Comparison of ENCODE assay signal across 8 cellular contexts in genomic region chr12:3199551-3200031, GRCh38.
DNase-seq lines count a peak whose midpoint lies in the region; ATAC-seq and TF ChIP-seq lines count a peak whose summit lies in the region.

No MANE protein-coding gene starts in this region.

- H4K12ac ChIP-seq in trophoblast cell (ENCODE audit: low read depth, low read length), result no peak overlapping the region

- no peak overlapping the region for H2BK120ac ChIP-seq in trophoblast cell (ENCODE audit: insufficient read depth, low read length, poor library complexity)

- no peak overlapping the region for H3K14ac ChIP-seq in trophoblast cell (ENCODE audit: low read length)

- H3K4me2 ChIP-seq in BLaER1 treated with 17β-estradiol and CSF1 and Interleukin-3, amounts not matched to agents 10 nM and 100 nM, result peak overlapping the region; percentile 73 to 99 (median 97)
- H3K4me2 ChIP-seq in trophoblast cell (ENCODE audit: low read length), result peak overlapping the region; percentile 85

- no peak overlapping the region for H3K27ac ChIP-seq in BLaER1 treated with 17β-estradiol and CSF1 and Interleukin-3, amounts not matched to agents 10 nM and 100 nM
- no peak overlapping the region for H3K27ac ChIP-seq in trophoblast cell (ENCODE audit: low read depth, low read length)

- no peak overlapping the region for H3K23ac ChIP-seq in trophoblast cell (ENCODE audit: low read length)

- no peaks in the 10 kb centered on the region for H3K9me3 ChIP-seq in BLaER1 treated with 17β-estradiol and CSF1 and Interleukin-3, amounts not matched to agents 10 nM and 100 nM (replicated peaks in 1 of 11)
- peaks cover 7% of the 10 kb centered on the region for H3K9me3 ChIP-seq in trophoblast cell (ENCODE audit: insufficient read depth, low read depth, low read length)

- peak overlapping the region in 8 of 11 experiments; percentile 5 to 62 (median 40); a peak in 14 of 22 replicates for H3K9ac ChIP-seq in BLaER1 treated with 17β-estradiol and CSF1 and Interleukin-3, amounts not matched to agents 10 nM and 100 nM
- H3K9ac ChIP-seq in trophoblast cell (ENCODE audit: low read length), result no peak overlapping the region

- no peak overlapping the region for H3K18ac ChIP-seq in trophoblast cell (ENCODE audit: low read length)

- H3K79me1 ChIP-seq in trophoblast cell (ENCODE audit: low read length), result no peaks in the 10 kb centered on the region

- no peak overlapping the region for H2AFZ ChIP-seq in trophoblast cell (ENCODE audit: insufficient read depth, low read length, poor library complexity)

- H3K27me3 ChIP-seq in BLaER1 treated with 17β-estradiol and CSF1 and Interleukin-3, amounts not matched to agents 10 nM and 100 nM, result peaks cover 45 to 73% (median 48%) of the 10 kb centered on the region in 11 experiments
- peaks cover 23% of the 10 kb centered on the region for H3K27me3 ChIP-seq in trophoblast cell (ENCODE audit: insufficient read depth, low read length)

- ATAC-seq in GM21528 (IDR thresholded peaks at IDR 0.05; ENCODE audit: low FRiP score, unreplicated experiment) (no peak), GM21786 (IDR thresholded peaks at IDR 0.05; ENCODE audit: unreplicated experiment) (no peak), HG03045 (IDR thresholded peaks at IDR 0.05; ENCODE audit: unreplicated experiment) (no peak)

- H2BK12ac ChIP-seq in trophoblast cell (ENCODE audit: low read length), result no peak overlapping the region

- H2BK5ac ChIP-seq in trophoblast cell (ENCODE audit: low read depth, low read length, poor library complexity), result no peak overlapping the region

- no peak overlapping the region for H2AK5ac ChIP-seq in trophoblast cell (ENCODE audit: low read length)

- H3K4me1 ChIP-seq in BLaER1 treated with 17β-estradiol and CSF1 and Interleukin-3, amounts not matched to agents 10 nM and 100 nM, result peaks cover 16 to 62% (median 56%) of the 10 kb centered on the region in 10 experiments; a peak in 19 of 20 replicates
- peaks cover 11 to 13% of the 10 kb centered on the region in 2 experiments for H3K4me1 ChIP-seq in trophoblast cell (ENCODE audit: control insufficient read depth in 1 of 2, insufficient read depth in 2 of 2, low read length in 2 of 2)

- H4K91ac ChIP-seq in trophoblast cell (ENCODE audit: low read depth, low read length), result no peak overlapping the region

- peak overlapping the region; percentile 45 to 71 (median 58) for H3K4me3 ChIP-seq in BLaER1 treated with 17β-estradiol and CSF1 and Interleukin-3, amounts not matched to agents 10 nM and 100 nM
- peak overlapping the region; percentile 55 for H3K4me3 ChIP-seq in fibroblast of the aortic adventitia (ENCODE audit: low read depth, low read length)
- H3K4me3 ChIP-seq in trophoblast cell (ENCODE audit: low read depth, low read length), result peak overlapping the region; percentile 49

- WGBS in trophoblast cell (ENCODE audit: extremely low coverage, insufficient coverage, insufficient read length), result no CpG with 5 or more reads among the region's 45 CpGs

- peak; percentile 21 for DNase-seq in RPMI7951 (ENCODE audit: low read depth)
- DNase-seq in fibroblast of the aortic adventitia (ENCODE audit: low read depth), result peak; percentile 8
- no peak for DNase-seq in trophoblast cell
- no peak for DNase-seq in cerebellar nuclear complex (lab: John Stamatoyannopoulos, UW)

- H3K36me3 ChIP-seq in BLaER1 treated with 17β-estradiol and CSF1 and Interleukin-3, amounts not matched to agents 10 nM and 100 nM, result no peaks in the 10 kb centered on the region
- H3K36me3 ChIP-seq in trophoblast cell (ENCODE audit: control insufficient read depth in 1 of 2, insufficient read depth in 2 of 2, low read length in 2 of 2), result peaks cover 0 to 2% of the 10 kb centered on the region in 2 experiments

- TF ChIP-seq CTCF in fibroblast of the aortic adventitia (IDR thresholded peaks at IDR 0.05; ENCODE audit: insufficient read depth, low read length), result no peak

- H4K8ac ChIP-seq in trophoblast cell (ENCODE audit: low read depth, low read length), result no peak overlapping the region

- no peaks in the 10 kb centered on the region for H3K79me2 ChIP-seq in trophoblast cell (ENCODE audit: control insufficient read depth, insufficient read depth, low read length, poor library complexity)

- H4K20me1 ChIP-seq in BLaER1 treated with 17β-estradiol and CSF1 and Interleukin-3, amounts not matched to agents 10 nM and 100 nM, result peaks cover 20 to 89% (median 40%) of the 10 kb centered on the region in 11 experiments; a peak in 21 of 22 replicates

- no peak overlapping the region for H3K4ac ChIP-seq in trophoblast cell (ENCODE audit: low read depth, low read length)

Comparison
In these comparisons a context has a peak if more than half of its experiments do, and no peak if none do; other contexts are left out.
1. DNase-seq: peak in RPMI7951 (single experiment) and fibroblast of the aortic adventitia (single experiment); none in trophoblast cell (0 of 2) and cerebellar nuclear complex (0 of 2).
2. Peak in every context shown above with its lines, with median percentiles within 50 percentile points of each other: H3K4me3 ChIP-seq.